8 cellular contexts compared by ENCODE assay signal in genomic region chr16:87636050-87636684, GRCh38. TPM values are rescaled to one million over a fixed set of nuclear protein-coding genes. Genes with fewer than 3 reads are reported as not detected.
DNase-seq lines count a peak whose midpoint lies in the region; ATAC-seq, FAIRE-seq and TF ChIP-seq lines count a peak whose summit lies in the region.

No MANE protein-coding gene starts in this region.

- H3K36me3 ChIP-seq in SJSA1 (no peaks in the 10 kb centered on the region), pancreas (no peaks in the 10 kb centered on the region), thyroid gland (no peaks in the 10 kb centered on the region)

- no peak for TF ChIP-seq POLR2A in thyroid gland (IDR thresholded peaks at IDR 0.05)

- WGBS in pancreas, 2 donors: 9 to 10% methylated on average over 31 of the region's 31 CpGs
- WGBS in thyroid gland, 2 donors: 8 to 16% methylated on average over 23 to 24 of the region's 31 CpGs

- TF ChIP-seq CTCF in pancreas (IDR thresholded peaks at IDR 0.05) (peak; percentile 9 to 43 (median 38)), thyroid gland (IDR thresholded peaks at IDR 0.05) (peak in 4 of 6 experiments; percentile 40 to 58 (median 50))

- peak; percentile 82 for DNase-seq in EL
- peak; percentile 81 for DNase-seq in M059J (ENCODE audit: low read depth)
- DNase-seq in SJSA1 (ENCODE audit: low read depth in 1 of 2, low spot score in 2 of 2): peak; percentile 75 to 89
- peak; percentile 49 for DNase-seq in activated gamma-delta T cell (lab: John Stamatoyannopoulos, UW)
- DNase-seq in foreskin melanocyte: peak; percentile 64
- peak; percentile 72 to 90 (median 78) for DNase-seq in pancreas
- DNase-seq in thyroid gland: peak; percentile 67 to 74

- H3K27ac ChIP-seq in SJSA1: no peak overlapping the region
- H3K27ac ChIP-seq in pancreas: no peak overlapping the region
- no peak overlapping the region for H3K27ac ChIP-seq in thyroid gland

- peaks cover 7% of the 10 kb centered on the region for H3K9me3 ChIP-seq in SJSA1 (replicated peaks)
- no peaks in the 10 kb centered on the region for H3K9me3 ChIP-seq in pancreas
- no peaks in the 10 kb centered on the region for H3K9me3 ChIP-seq in thyroid gland

- H3K4me3 ChIP-seq in SJSA1: no peak overlapping the region
- H3K4me3 ChIP-seq in pancreas: peak overlapping the region in 1 of 4 donors; percentile 27
- H3K4me3 ChIP-seq in thyroid gland (replicated peaks in 1 of 3): no peak overlapping the region

- intact Hi-C loops in pancreas (cut with DNase I) (loop anchor here in 1 of 3 donors (10.0 kb wide), 1 partner anchor 221 kb away; no protein-coding TSS in a partner anchor), thyroid gland (cut with DNase I) (loop anchor here (10.0 kb wide), 2 partner anchors 221 to 311 kb away; no protein-coding TSS in a partner anchor)

- ATAC-seq in pancreas (peak; percentile 88 to 97 (median 96)), GM19324 (IDR thresholded peaks at IDR 0.05; ENCODE audit: low FRiP score, unreplicated experiment) (no peak)

- H3K4me1 ChIP-seq in SJSA1 (replicated peaks) (peaks cover 16% of the 10 kb centered on the region), pancreas (peaks cover 0 to 10% (median 8%) of the 10 kb centered on the region in 3 donors), thyroid gland (peaks cover 9 to 13% of the 10 kb centered on the region in 2 donors)

- H3K27me3 ChIP-seq in SJSA1 (replicated peaks) (peaks cover 28% of the 10 kb centered on the region), pancreas (no peaks in the 10 kb centered on the region), thyroid gland (no peaks in the 10 kb centered on the region)

- no peak for FAIRE-seq in pancreas (lab: Jason Lieb, UNC)

RNA-seq across cellular contexts. Expression of gene JPH3, which starts 33.9 kb away (rescaled TPM):
- total RNA-seq in M059J (2014; rRNA removed; shearing (Covaris generic)): 0.05 TPM in 1 of 2 replicates, not detected in the other
- total RNA-seq in SJSA1 (2014; rRNA removed; shearing (Covaris generic)): 0.11 TPM in 1 of 2 replicates, not detected in the other
- under 1 TPM; 0.09 to 0.79 (median 0.21) TPM for total RNA-seq in pancreas
- polyA plus RNA-seq in pancreas: 1 to 10 TPM in 1 of 2 donors, under 1 TPM in 1; 0.53 to 1.9 TPM
- 1 to 10 TPM in 1 of 4 donors, under 1 TPM in 2, not detected in 1; 0.22 to 1.1 (median 0.29) TPM for total RNA-seq in thyroid gland
